Comparison of ENCODE assay signal across 29 cellular contexts in the genomic region with DNA sequence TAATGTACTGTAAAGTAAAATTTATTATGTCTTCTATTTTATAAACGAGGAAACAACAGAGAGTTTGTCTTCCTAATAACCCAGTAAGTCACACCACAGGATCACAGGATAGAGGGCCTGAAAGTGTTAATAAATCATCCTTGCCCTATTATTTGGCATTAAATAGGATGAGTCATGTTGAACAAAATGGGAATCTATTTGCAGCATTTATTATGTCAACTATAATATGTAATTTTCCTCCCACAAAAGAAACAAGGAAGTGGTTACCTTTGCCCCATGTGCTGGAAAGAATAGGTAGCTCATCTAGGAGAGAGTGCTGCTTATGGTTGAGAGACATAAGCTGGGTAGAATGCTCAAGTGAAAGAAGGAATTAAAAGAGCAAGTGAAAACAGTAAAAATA.
DNase-seq lines count a peak whose midpoint lies in the region; ATAC-seq, FAIRE-seq and TF ChIP-seq lines count a peak whose summit lies in the region.
"Had no signal": no experiment of that assay in that cellular context is flagged by ENCODE, and none has a peak within 500 bp of the region (broad histone marks: within the 10 kb centered on the region; RNA-seq: fewer than 3 reads in every experiment).

No MANE protein-coding gene starts in this region.

- no peak overlapping the region for H3K4me2 ChIP-seq in mammary epithelial cell (ENCODE audit: insufficient read depth, low read depth, low read length)

- dilution Hi-C loops in mammary epithelial cell (cut with HindIII; ENCODE audit: low sequenced_read_pairs), result no loop called here

- no peaks in the 10 kb centered on the region for H3K79me2 ChIP-seq in mammary epithelial cell (ENCODE audit: insufficient read depth, low read length)

- H3K9me3 ChIP-seq in mammary epithelial cell (replicated peaks; ENCODE audit: insufficient read depth, low read length), result no peaks in the 10 kb centered on the region
- no peaks in the 10 kb centered on the region for H3K9me3 ChIP-seq in small intestine (ENCODE audit: control insufficient read depth, low read depth)
- H3K9me3 ChIP-seq: sigmoid colon, thyroid gland had no signal

- in situ Hi-C loops in mammary epithelial cell (cut with MboI; ENCODE audit: low sequenced_read_pairs in 2 of 2), result no loop called here

- TF ChIP-seq CTCF in mammary epithelial cell (conservative IDR thresholded peaks at IDR 0.05 in 1 of 2, IDR thresholded peaks at IDR 0.05 in 1 of 2; ENCODE audit: extremely low read depth in 1 of 2, insufficient read depth in 1 of 2, low read depth in 1 of 2, low read length in 2 of 2), result no peak

- no peak overlapping the region for H3K9ac ChIP-seq in mammary epithelial cell (ENCODE audit: insufficient read depth, low read length)

- no peaks in the 10 kb centered on the region for H4K20me1 ChIP-seq in mammary epithelial cell (ENCODE audit: insufficient read depth, low read length)

- CTCF ChIA-PET in mammary epithelial cell (lab: Charles Lee; ENCODE audit: low non-redundant PET), result no interaction called here

- H3K4me1 ChIP-seq in mammary epithelial cell (ENCODE audit: insufficient read depth, low read length), result peaks cover 9% of the 10 kb centered on the region
- H3K4me1 ChIP-seq in small intestine (ENCODE audit: control insufficient read depth in 2 of 2, insufficient read depth in 1 of 2, low read depth in 1 of 2, low read length in 1 of 2), result no peaks in the 10 kb centered on the region
- H3K4me1 ChIP-seq: sigmoid colon, thyroid gland had no signal

- H3K4me3 ChIP-seq in mammary epithelial cell (replicated peaks in 1 of 3; ENCODE audit: insufficient read depth in 1 of 3, low read depth in 2 of 3, low read length in 3 of 3) (no peak overlapping the region), small intestine (ENCODE audit: low read depth in 1 of 2, low read length in 2 of 2) (no peak overlapping the region)
- H3K4me3 ChIP-seq: sigmoid colon, thyroid gland had no signal

- DNase-seq in DMS153 (lab: John Stamatoyannopoulos, UW) (peak; percentile 60), DMS153 treated with DMSO at 0.1 percent for 48 hours (lab: John Stamatoyannopoulos, UW; ENCODE audit: unreplicated experiment) (no peak), NCI-H1417 (lab: John Stamatoyannopoulos, UW) (peak in 2 of 3 experiments; percentile 60 to 93), mammary epithelial cell (peak; percentile 16), small intestine (peak; percentile 24), NCI-H187 treated with DMSO at 0.1 percent for 48 hours (lab: John Stamatoyannopoulos, UW) (no peak)
- DNase-seq in stimulated activated CD8-positive, alpha-beta memory T cell treated with anti-CD3 and anti-CD28 coated beads, Interleukin-4, amount 100 ng/mL, for 48 hours, result no peak
- DNase-seq: aorta; caudate nucleus; CD8-positive, alpha-beta memory T cell; dermis blood vessel endothelial cell; H9; NCI-H1092 treated with DMSO at 0.1 percent for 48 hours; NCI-H2171 treated with DMSO at 0.1 percent for 48 hours; NCI-H774; OCI-M1; sigmoid colon; stimulated activated naive CD8-positive, alpha-beta T cell treated with anti-CD3 and anti-CD28 coated beads, Interleukin-15, amount 100 ng/mL, for 72 hours; T1000; thyroid gland had no signal

- no peak for ATAC-seq in HG03378 (IDR thresholded peaks at IDR 0.05; ENCODE audit: unreplicated experiment)
- ATAC-seq: activated naive CD4-positive, alpha-beta T cell treated with anti-CD3 and anti-CD28 coated beads, Interleukin-2, amount 50 U/mL, for 72 hours; HepG2; Right ventricle myocardium inferior; stimulated activated naive CD8-positive, alpha-beta T cell treated with anti-CD3 and anti-CD28 coated beads, Interleukin-15, amount 100 ng/mL, for 72 hours; WTC11 had no signal

- WGBS in mammary epithelial cell (ENCODE audit: low coverage, missing lambda C conversion rate), result 47% methylated on average over 1 of the region's 1 CpG
- 37 to 49% (median 46%) methylated on average over 1 of the region's 1 CpG for WGBS in small intestine, 3 donors

- intact Hi-C loops in mammary epithelial cell (cut with micrococcal nuclease), result no loop called here

- BruUV-seq in mammary epithelial cell (replicated peaks; lab: Mats Ljungman, UMichigan), result no TSS peak

- no peaks in the 10 kb centered on the region for H3K36me3 ChIP-seq in mammary epithelial cell (ENCODE audit: insufficient read depth, low read length)
- no peaks in the 10 kb centered on the region for H3K36me3 ChIP-seq in small intestine (ENCODE audit: control insufficient read depth in 2 of 2, insufficient read depth in 2 of 2, low read length in 2 of 2)
- H3K36me3 ChIP-seq: sigmoid colon, thyroid gland had no signal

- no peak for FAIRE-seq in small intestine (lab: Jason Lieb, UNC)
- FAIRE-seq: endometrium, GM12892, HepG2 had no signal

- H3K27me3 ChIP-seq in mammary epithelial cell (ENCODE audit: insufficient read depth, low read length) (peaks cover 2% of the 10 kb centered on the region), small intestine (ENCODE audit: control insufficient read depth in 2 of 2, insufficient read depth in 2 of 2, low read length in 2 of 2) (no peaks in the 10 kb centered on the region)
- H3K27me3 ChIP-seq: sigmoid colon, thyroid gland had no signal

- no peak overlapping the region for H2AFZ ChIP-seq in mammary epithelial cell (ENCODE audit: low read depth, low read length)

- H3K27ac ChIP-seq in mammary epithelial cell (ENCODE audit: insufficient read depth, low read depth, low read length) (no peak overlapping the region), small intestine (ENCODE audit: low read depth in 1 of 2, low read length in 1 of 2) (no peak overlapping the region)
- H3K27ac ChIP-seq: 22Rv1, HL-60, sigmoid colon, thyroid gland had no signal

Comparison
In these comparisons a context has a peak if more than half of its experiments do, and no peak if none do; other contexts are left out.
1. DNase-seq: peak in DMS153 (single experiment), NCI-H1417 (2 of 3), mammary epithelial cell (single experiment) and small intestine (single experiment); none in DMS153 treated with DMSO at 0.1 percent for 48 hours (single experiment), NCI-H187 treated with DMSO at 0.1 percent for 48 hours (single experiment) and stimulated activated CD8-positive, alpha-beta memory T cell treated with anti-CD3 and anti-CD28 coated beads, Interleukin-4, amount 100 ng/mL, for 48 hours (single experiment).